In the genomic region with DNA sequence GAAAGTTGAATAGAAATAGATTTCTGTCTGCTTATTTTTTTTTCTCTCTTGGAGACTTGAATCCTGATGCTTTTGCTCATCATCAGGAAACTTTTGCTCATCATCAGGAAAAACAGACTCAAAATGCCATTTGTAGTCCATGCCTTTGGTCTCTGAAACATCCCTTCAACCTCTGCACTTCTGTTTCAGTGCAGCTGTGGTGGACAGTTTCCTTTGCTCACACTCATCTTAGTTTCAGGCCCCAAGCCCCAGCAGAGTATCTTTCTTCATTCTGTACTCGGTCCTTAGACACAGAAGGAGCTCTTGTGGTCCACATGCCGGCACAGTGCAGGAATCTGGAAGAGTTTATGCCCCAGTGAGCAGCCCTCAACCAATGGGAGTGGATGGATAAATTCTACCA, we compare ENCODE assay signal across 11 cellular contexts.
DNase-seq lines count a peak whose midpoint lies in the region; ATAC-seq and TF ChIP-seq lines count a peak whose summit lies in the region.
"Had no signal": no experiment of that assay in that cellular context is flagged by ENCODE, and none has a peak within 500 bp of the region (broad histone marks: within the 10 kb centered on the region; RNA-seq: fewer than 3 reads in every experiment).

No MANE protein-coding gene starts in this region.

- H3K9ac ChIP-seq in fibroblast of lung (ENCODE audit: insufficient read depth, low read length): no peak overlapping the region

- intact Hi-C loops in posterior vena cava (cut with DNase I): no loop called here

- H2AFZ ChIP-seq in fibroblast of lung (ENCODE audit: low read length): peak overlapping the region; percentile 1

- no peaks in the 10 kb centered on the region for H3K4me1 ChIP-seq in fibroblast of lung (ENCODE audit: control insufficient read depth, extremely low read depth, insufficient read depth, low read length)

- H3K79me2 ChIP-seq in fibroblast of lung (ENCODE audit: control insufficient read depth, insufficient read depth, low read length): no peaks in the 10 kb centered on the region

- no peak overlapping the region for H3K4me3 ChIP-seq in fibroblast of lung (replicated peaks in 1 of 4; ENCODE audit: control extremely low read depth in 1 of 4, insufficient read depth in 1 of 4, low read depth in 3 of 4, low read length in 4 of 4)

- H3K36me3 ChIP-seq in fibroblast of lung (ENCODE audit: control insufficient read depth, insufficient read depth, low read length): no peaks in the 10 kb centered on the region

- peak; percentile 38 for ATAC-seq in GM18858 (IDR thresholded peaks at IDR 0.05; ENCODE audit: unreplicated experiment)
- ATAC-seq in GM21515 (IDR thresholded peaks at IDR 0.05; ENCODE audit: unreplicated experiment): peak; percentile 82
- peak; percentile 68 for ATAC-seq in HG03108 (IDR thresholded peaks at IDR 0.05; ENCODE audit: unreplicated experiment)
- ATAC-seq in left lobe of liver: no peak

- no peaks in the 10 kb centered on the region for H3K9me3 ChIP-seq in fibroblast of lung (ENCODE audit: control insufficient read depth, insufficient read depth, low read depth, low read length)

- H4K20me1 ChIP-seq in fibroblast of lung (ENCODE audit: control insufficient read depth, extremely low read depth, insufficient read depth, low read length): no peaks in the 10 kb centered on the region

- no peak for TF ChIP-seq CTCF in fibroblast of lung (conservative IDR thresholded peaks at IDR 0.05 in 1 of 2, IDR thresholded peaks at IDR 0.05 in 1 of 2; ENCODE audit: low read depth in 1 of 2, low read length in 2 of 2)

- H3K4me2 ChIP-seq in fibroblast of lung (ENCODE audit: extremely low read depth, insufficient read depth, low read length): peak overlapping the region; percentile 1

- no peak overlapping the region for H3K27ac ChIP-seq in fibroblast of lung (ENCODE audit: insufficient read depth, low read length)

- DNase-seq in fibroblast of lung (ENCODE audit: low read depth in 2 of 2) (no peak), posterior vena cava (ENCODE audit: low spot score) (no peak), inferior parietal cortex (ENCODE audit: extremely low spot score) (no peak), left lobe of liver (ENCODE audit: low spot score) (no peak)
- no peak for DNase-seq in activated naive CD4-positive, alpha-beta T cell (lab: John Stamatoyannopoulos, UW)
- DNase-seq: NCI-H1694 treated with DMSO at 0.1 percent for 48 hours; SHP77 treated with DMSO at 0.1 percent for 48 hours; stimulated activated CD4-positive, alpha-beta T cell treated with anti-CD3 and anti-CD28 coated beads, Interleukin-4, amount 100 ng/mL, for 4 hours had no signal

- H3K27me3 ChIP-seq in fibroblast of lung (ENCODE audit: control insufficient read depth, insufficient read depth, low read length): no peaks in the 10 kb centered on the region
